In genomic region chr12:53659011-53659551, GRCh38 we compare ENCODE assay signal across 8 cellular contexts. TPM values are rescaled to one million over a fixed set of nuclear protein-coding genes. Genes with fewer than 3 reads are reported as not detected.
A peak's percentile ranks its signal among the peaks of the same experiment; 100 is the strongest.
DNase-seq lines count a peak whose midpoint lies in the region; ATAC-seq, FAIRE-seq and TF ChIP-seq lines count a peak whose summit lies in the region.

No MANE protein-coding gene starts in this region.

- no peak for FAIRE-seq in GM12892 (lab: Jason Lieb, UNC)

- WGBS in esophagus, 2 donors = 10 to 24% methylated on average over 3 of the region's 3 CpGs

- TF ChIP-seq POLR2A in GM12892 (IDR thresholded peaks at IDR 0.05; ENCODE audit: low read depth, low read length) = no peak

- no peaks in the 10 kb centered on the region for H3K4me1 ChIP-seq in esophagus (ENCODE audit: control insufficient read depth in 2 of 2, insufficient read depth in 2 of 2, low read length in 1 of 2)
- H3K4me1 ChIP-seq in muscle layer of duodenum (ENCODE audit: control insufficient read depth in 1 of 2, insufficient read depth in 2 of 2, low read length in 2 of 2) = peaks cover 9 to 28% of the 10 kb centered on the region in 2 donors

- H3K27me3 ChIP-seq in esophagus (ENCODE audit: control insufficient read depth in 1 of 2, insufficient read depth in 2 of 2, low read length in 2 of 2) (no peaks in the 10 kb centered on the region), muscle layer of duodenum (ENCODE audit: low read depth, low read length) (no peaks in the 10 kb centered on the region)

- peak; percentile 64 for DNase-seq in DMS153 treated with DMSO at 0.1 percent for 48 hours (lab: John Stamatoyannopoulos, UW; ENCODE audit: unreplicated experiment)
- DNase-seq in NCI-H526 treated with DMSO at 0.1 percent for 48 hours (lab: John Stamatoyannopoulos, UW) = peak; percentile 94
- DNase-seq in germinal center (ENCODE audit: low spot score) = no peak
- no peak for DNase-seq in GM12892 (ENCODE audit: insufficient read length)
- no peak for DNase-seq in activated CD8-positive, alpha-beta memory T cell treated with anti-CD3 and anti-CD28 coated beads for 24 hours

- H3K4me3 ChIP-seq in esophagus (ENCODE audit: low read depth in 1 of 2, low read length in 2 of 2) = no peak overlapping the region
- peak overlapping the region; percentile 12 for H3K4me3 ChIP-seq in muscle layer of duodenum (ENCODE audit: low read depth in 1 of 2, low read length in 2 of 2)

- no peak for ATAC-seq in GM21619 (IDR thresholded peaks at IDR 0.05; ENCODE audit: unreplicated experiment)

- H3K36me3 ChIP-seq in esophagus (ENCODE audit: control insufficient read depth in 2 of 2, insufficient read depth in 2 of 2, low read length in 1 of 2) (peaks cover 0 to 4% of the 10 kb centered on the region in 2 donors), muscle layer of duodenum (ENCODE audit: control insufficient read depth in 1 of 2, insufficient read depth in 2 of 2, low read length in 2 of 2) (peaks cover 5 to 26% of the 10 kb centered on the region in 2 donors)

- H3K9me3 ChIP-seq in esophagus (ENCODE audit: control insufficient read depth in 2 of 2, insufficient read depth in 1 of 2, low read depth in 1 of 2, low read length in 1 of 2) = no peaks in the 10 kb centered on the region
- H3K9me3 ChIP-seq in muscle layer of duodenum (ENCODE audit: control insufficient read depth in 1 of 2, low read length in 2 of 2) = no peaks in the 10 kb centered on the region

- peak overlapping the region; percentile 71 to 87 for H3K27ac ChIP-seq in esophagus (ENCODE audit: low read depth in 2 of 2, low read length in 1 of 2)
- H3K27ac ChIP-seq in muscle layer of duodenum (ENCODE audit: low read length) = peak overlapping the region; percentile 86

RNA-seq across cellular contexts. Expression of gene ATP5MC2, which starts 16.8 kb away (rescaled TPM):
- 100 to 1,000 TPM; 334 to 466 TPM for polyA plus RNA-seq in esophagus
- 687 TPM for polyA plus RNA-seq in GM12892 (2012; ENCODE audit: missing spikeins)

RNA-seq across cellular contexts. Expression of gene ATF7, which starts 32.9 kb away (rescaled TPM):
- 10 to 100 TPM; 15.9 to 23.5 TPM for polyA plus RNA-seq in esophagus
- 14.5 TPM for polyA plus RNA-seq in GM12892 (2012; ENCODE audit: missing spikeins)

Comparison
In these comparisons a context has a peak if more than half of its experiments do, and no peak if none do; other contexts are left out.
1. DNase-seq: peak in DMS153 treated with DMSO at 0.1 percent for 48 hours (single experiment) and NCI-H526 treated with DMSO at 0.1 percent for 48 hours (single experiment); none in germinal center (single experiment), GM12892 (single experiment) and activated CD8-positive, alpha-beta memory T cell treated with anti-CD3 and anti-CD28 coated beads for 24 hours (single experiment).
2. H3K4me3 ChIP-seq: peak in muscle layer of duodenum (2 of 2); none in esophagus (0 of 2).